In the genomic region with DNA sequence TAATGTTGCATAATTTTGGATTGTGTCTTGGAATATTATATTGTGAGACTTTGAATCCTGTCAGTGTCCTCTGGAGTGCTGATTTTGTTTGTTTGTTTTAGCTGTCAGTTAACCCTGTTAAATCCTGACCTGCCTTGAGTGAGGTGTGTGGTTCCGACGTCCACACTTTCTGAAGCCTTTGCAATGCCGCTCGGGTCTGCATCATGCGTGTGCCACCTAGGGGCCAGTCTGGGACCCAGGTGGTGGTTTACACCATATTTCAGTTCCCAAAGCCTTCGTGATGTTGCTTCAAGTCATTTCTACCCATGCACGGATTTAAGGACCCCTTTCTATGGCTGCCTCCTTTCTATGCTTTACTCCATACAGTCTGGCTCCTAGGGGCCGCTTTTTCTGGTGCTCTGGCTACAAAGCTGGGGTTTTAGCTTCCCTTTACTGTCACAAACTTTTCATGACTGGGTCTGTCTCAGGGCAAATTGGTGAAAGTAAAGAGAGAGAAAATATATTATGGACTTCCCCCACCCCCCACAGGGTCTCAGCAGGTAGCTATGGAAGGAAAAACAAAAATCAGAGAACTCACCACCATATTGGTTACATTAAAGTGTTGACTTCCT, we compare ENCODE assay signal across 12 cellular contexts. TPM values are rescaled to one million over a fixed set of nuclear protein-coding genes. Genes with fewer than 3 reads are reported as not detected.
A peak's percentile ranks its signal among the peaks of the same experiment; 100 is the strongest.
DNase-seq lines count a peak whose midpoint lies in the region; ATAC-seq, FAIRE-seq and TF ChIP-seq lines count a peak whose summit lies in the region.
"Had no signal": no experiment of that assay in that cellular context is flagged by ENCODE, and none has a peak within 500 bp of the region (broad histone marks: within the 10 kb centered on the region; RNA-seq: fewer than 3 reads in every experiment).

No MANE protein-coding gene starts in this region.

- WGBS in H1 (ENCODE audit: extremely low coverage in 1 of 2, insufficient coverage in 1 of 2, insufficient read length in 1 of 2, insufficient replicate concordance in 2 of 2, low coverage in 1 of 2, low lambda C conversion rate in 2 of 2, missing lambda C conversion rate in 1 of 2), 2 experiments: 66% methylated on average over 8 of the region's 8 CpGs; no CpG with 5 or more reads in 1 of the 2 experiments

- H3K9ac ChIP-seq in H1 (replicated peaks in 1 of 4; ENCODE audit: extremely low read depth in 1 of 4, low read depth in 3 of 4, low read length in 3 of 4): no peak overlapping the region

- H3K27me3 Mint-ChIP-seq in progenitor cell of endocrine pancreas: peaks cover 68% of the 10 kb centered on the region

- no peaks in the 10 kb centered on the region for H3K23me2 ChIP-seq in H1 (ENCODE audit: low read depth, low read length)

- H3K18ac ChIP-seq in H1 (ENCODE audit: extremely low read depth, low read length): no peak overlapping the region

- no peaks in the 10 kb centered on the region for H3K79me1 ChIP-seq in H1 (ENCODE audit: low read depth, low read length)

- H3K27me3 ChIP-seq in H1 (replicated peaks in 1 of 4; ENCODE audit: control insufficient read depth in 3 of 4, extremely low read depth in 1 of 4, insufficient read depth in 3 of 4, low read length in 3 of 4): peaks cover 0 to 1% (median 0%) of the 10 kb centered on the region in 4 experiments; a peak in 1 of 7 replicates
- H3K27me3 ChIP-seq in Peyer's patch: no peaks in the 10 kb centered on the region

- no peak overlapping the region for H3K4ac ChIP-seq in H1 (replicated peaks; ENCODE audit: insufficient read length, low read depth, low read length)

- ATAC-seq in HG02678 (IDR thresholded peaks at IDR 0.05; ENCODE audit: unreplicated experiment) (no peak), GM21360 (IDR thresholded peaks at IDR 0.05; ENCODE audit: unreplicated experiment) (no peak)
- ATAC-seq: psoas muscle had no signal

- no peak overlapping the region for H2BK12ac ChIP-seq in H1 (ENCODE audit: low read depth, low read length)

- H4K5ac ChIP-seq in H1 (ENCODE audit: insufficient read length, low read depth, low read length): no peak overlapping the region

- H2BK20ac ChIP-seq in H1 (ENCODE audit: low read length): no peak overlapping the region

- no peaks in the 10 kb centered on the region for H3K4me1 ChIP-seq in H1 (replicated peaks in 1 of 4; ENCODE audit: control insufficient read depth in 3 of 4, insufficient read depth in 4 of 4, low read length in 3 of 4)
- H3K4me1 ChIP-seq in Peyer's patch: no peaks in the 10 kb centered on the region
- H3K4me1 ChIP-seq: psoas muscle had no signal

- H3K36me3 ChIP-seq in H1 (ENCODE audit: control insufficient read depth in 2 of 4, insufficient read depth in 4 of 4, low read length in 3 of 4): no peaks in the 10 kb centered on the region
- H3K36me3 ChIP-seq in Peyer's patch: no peaks in the 10 kb centered on the region

- no peak overlapping the region for H2BK15ac ChIP-seq in H1 (ENCODE audit: low read length)

- POLR2A ChIA-PET in H1 (lab: Charles Lee; ENCODE audit: partially characterized antibody): interaction anchor here (0.6 to 1.1 kb wide), 2 partner anchors 13 to 250 kb away, joined by 3 read pairs; no protein-coding TSS in a partner anchor

- no peak overlapping the region for H3K23ac ChIP-seq in H1 (ENCODE audit: insufficient read length)

- no peak overlapping the region for H3K14ac ChIP-seq in H1 (ENCODE audit: insufficient read length)

- DNase-seq in SHP77 (lab: John Stamatoyannopoulos, UW) (peak; percentile 19 to 34), SHP77 treated with DMSO at 0.1 percent for 48 hours (lab: John Stamatoyannopoulos, UW) (no peak), NCI-H460 (ENCODE audit: extremely low read depth, low read depth) (peak; percentile 4), H1 (ENCODE audit: low read depth in 1 of 2, low spot score in 2 of 2) (peak in 1 of 2 experiments; percentile 48), progenitor cell of endocrine pancreas (ENCODE audit: low spot score, unreplicated experiment) (no peak), Peyer's patch (no peak)
- DNase-seq: activated CD4-positive, alpha-beta T cell treated with anti-CD3 and anti-CD28 coated beads, Interleukin-2, amount 50 U/mL, for 1 hour; amygdala; NCI-H345; psoas muscle had no signal

- no peak overlapping the region for H2AFZ ChIP-seq in H1 (ENCODE audit: low read length)

- H3K79me2 ChIP-seq in H1 (ENCODE audit: control insufficient read depth in 1 of 2, insufficient read depth in 2 of 2, low read length in 2 of 2): no peaks in the 10 kb centered on the region

- no peak overlapping the region for H3K56ac ChIP-seq in H1 (replicated peaks; ENCODE audit: insufficient read length, low read depth, low read length)

- TF ChIP-seq POLR2A in H1 (IDR thresholded peaks at IDR 0.05; ENCODE audit: control extremely low read depth in 1 of 2, low read depth in 2 of 2, low read length in 2 of 2): no peak
- TF ChIP-seq POLR2A in Peyer's patch (IDR thresholded peaks at IDR 0.05): no peak

- no peak overlapping the region for H3K4me2 ChIP-seq in H1 (ENCODE audit: insufficient read depth in 1 of 2, low read depth in 2 of 2, low read length in 2 of 2)

- H4K20me1 ChIP-seq in H1 (replicated peaks in 1 of 2; ENCODE audit: control insufficient read depth in 1 of 2, insufficient read depth in 2 of 2, low read length in 2 of 2): no peaks in the 10 kb centered on the region

- TF ChIP-seq EP300 in H1 (IDR thresholded peaks at IDR 0.05; ENCODE audit: borderline replicate concordance in 1 of 2, low read depth in 2 of 2, low read length in 2 of 2): no peak

- H3K27ac ChIP-seq in H1 (ENCODE audit: low read depth, low read length) (no peak overlapping the region), Peyer's patch (no peak overlapping the region)
- H3K27ac ChIP-seq: psoas muscle had no signal

- H4K8ac ChIP-seq in H1 (ENCODE audit: extremely low read depth, insufficient read depth, low read length): no peak overlapping the region

- H2BK5ac ChIP-seq in H1 (ENCODE audit: low read depth, low read length): no peak overlapping the region

- no peak overlapping the region for H4K91ac ChIP-seq in H1 (replicated peaks; ENCODE audit: insufficient read length, low read length)

- peaks cover 0 to 3% of the 10 kb centered on the region in 2 experiments; a peak in 1 of 4 replicates for H3K9me3 ChIP-seq in H1 (ENCODE audit: insufficient read depth in 2 of 2, low read depth in 1 of 2, low read length in 1 of 2)
- peaks cover 0 to 4% (median 0%) of the 10 kb centered on the region in 4 donors for H3K9me3 ChIP-seq in Peyer's patch
- H3K9me3 ChIP-seq: psoas muscle had no signal

- H3K36me3 Mint-ChIP-seq in progenitor cell of endocrine pancreas (ENCODE audit: insufficient read depth): no peaks in the 10 kb centered on the region

- H3K4me1 Mint-ChIP-seq in progenitor cell of endocrine pancreas (ENCODE audit: low read depth): no peaks in the 10 kb centered on the region

- CTCF ChIA-PET in H1 (lab: Charles Lee; ENCODE audit: partially characterized antibody): interaction anchor here (0.7 to 3.2 kb wide), 13 partner anchors 11 to 304 kb away, joined by 3 to 20 read pairs (median 5); no protein-coding TSS in a partner anchor

- no peak for FAIRE-seq in H1 (lab: Jason Lieb, UNC)

- no peak overlapping the region for H3K4me3 ChIP-seq in H1 (ENCODE audit: extremely low read depth in 1 of 4, insufficient read depth in 2 of 4, low read depth in 3 of 4, low read length in 4 of 4)
- H3K4me3 ChIP-seq in Peyer's patch: no peak overlapping the region
- H3K4me3 ChIP-seq: psoas muscle had no signal

- H2AK5ac ChIP-seq in H1 (ENCODE audit: low read depth, low read length): no peak overlapping the region

- no peaks in the 10 kb centered on the region for H3K9me3 Mint-ChIP-seq in progenitor cell of endocrine pancreas (ENCODE audit: low read depth)

- TF ChIP-seq CTCF in H1 (IDR thresholded peaks at IDR 0.05; ENCODE audit: control extremely low read depth in 1 of 3, insufficient read depth in 1 of 3, low read depth in 1 of 3, low read length in 3 of 3): peak; percentile 49 to 63 (median 57)
- TF ChIP-seq CTCF in progenitor cell of endocrine pancreas (IDR thresholded peaks at IDR 0.05; ENCODE audit: unreplicated experiment): peak; percentile 62
- peak in 3 of 6 experiments; percentile 24 for TF ChIP-seq CTCF in Peyer's patch (IDR thresholded peaks at IDR 0.05)

- TF ChIP-seq RAD21 in H1 (IDR thresholded peaks at IDR 0.05 in 1 of 2, conservative IDR thresholded peaks at IDR 0.05 in 1 of 2; ENCODE audit: low read depth in 2 of 2, low read length in 2 of 2): peak; percentile 52 to 62

- no peak overlapping the region for H3K27ac Mint-ChIP-seq in progenitor cell of endocrine pancreas

- H2BK120ac ChIP-seq in H1 (replicated peaks; ENCODE audit: low read depth, low read length): no peak overlapping the region

- no peak overlapping the region for H3K4me3 Mint-ChIP-seq in progenitor cell of endocrine pancreas (ENCODE audit: low read depth)

RNA-seq across cellular contexts. Expression of gene OR4D1, which starts 11.4 kb away (rescaled TPM):
- total RNA-seq in NCI-H460 (2014; rRNA removed; shearing (Covaris generic)): not detected in 2 replicates
- polyA plus RNA-seq in NCI-H460 (2014; cell fraction: nucleus; rRNA removed): not detected in 2 replicates
- 0.32 and 0.33 TPM in 2 replicates for total RNA-seq in H1 (2021; fragmentation: NEBNext Ultra II Directional; extraction: Animal tissue kit (Norgen Biotek cat#: 25700))
- polyA plus RNA-seq in H1 (2011; rRNA removed): 0.39 and 0.44 TPM in 2 replicates
- 0.44 TPM for polyA plus RNA-seq in H1 (2011; cell fraction: cytosol; rRNA removed)
- polyA plus RNA-seq in H1 (2011; cell fraction: nucleus; rRNA removed): 0.37 TPM
- polyA plus RNA-seq in H1 (2012, experiment 1 of 2): 0.18 to 0.31 TPM (median 0.29 TPM) in 4 replicates
- 0.22 TPM for polyA plus RNA-seq in H1 (2012, experiment 2 of 2)
- 0.28 TPM for polyA plus RNA-seq in H1 (2013, experiment 1 of 2)
- 0.20 TPM for polyA plus RNA-seq in H1 (2013, experiment 2 of 2)
- polyA minus RNA-seq in H1 (2011; rRNA and poly(A)+ RNA removed): 0.41 and 0.76 TPM in 2 replicates
- not detected for polyA minus RNA-seq in H1 (2011; cell fraction: cytosol; rRNA and poly(A)+ RNA removed)
- 0.40 TPM for polyA minus RNA-seq in H1 (2011; cell fraction: nucleus; rRNA and poly(A)+ RNA removed)
- total RNA-seq in progenitor cell of endocrine pancreas (not detected in 2 replicates), Peyer's patch (not detected)
- total RNA-seq: psoas muscle had no signal

RNA-seq across cellular contexts. Expression of gene OR4D2, which starts 30.0 kb away (rescaled TPM):
- not detected in 2 replicates for total RNA-seq in NCI-H460 (2014; rRNA removed; shearing (Covaris generic))
- not detected in 2 replicates for polyA plus RNA-seq in NCI-H460 (2014; cell fraction: nucleus; rRNA removed)
- total RNA-seq in H1 (2021; fragmentation: NEBNext Ultra II Directional; extraction: Animal tissue kit (Norgen Biotek cat#: 25700)): not detected in 2 replicates
- polyA plus RNA-seq in H1 (2011; rRNA removed): not detected in 2 replicates
- polyA plus RNA-seq in H1 (2011; cell fraction: cytosol; rRNA removed): not detected
- polyA plus RNA-seq in H1 (2011; cell fraction: nucleus; rRNA removed): 0.11 TPM
- not detected in 4 replicates for polyA plus RNA-seq in H1 (2012, experiment 1 of 2)
- not detected for polyA plus RNA-seq in H1 (2012, experiment 2 of 2)
- polyA plus RNA-seq in H1 (2013, experiment 1 of 2): not detected
- polyA plus RNA-seq in H1 (2013, experiment 2 of 2): not detected
- not detected in 2 replicates for polyA minus RNA-seq in H1 (2011; rRNA and poly(A)+ RNA removed)
- polyA minus RNA-seq in H1 (2011; cell fraction: cytosol; rRNA and poly(A)+ RNA removed): not detected
- polyA minus RNA-seq in H1 (2011; cell fraction: nucleus; rRNA and poly(A)+ RNA removed): not detected
- total RNA-seq in progenitor cell of endocrine pancreas (not detected in 2 replicates), Peyer's patch (not detected)
- total RNA-seq: psoas muscle had no signal
- polyA plus RNA-seq: psoas muscle had no signal

RNA-seq across cellular contexts. Expression of gene DYNLL2, which starts 53.6 kb away (rescaled TPM):
- 7.3 and 9.8 TPM in 2 replicates for total RNA-seq in NCI-H460 (2014; rRNA removed; shearing (Covaris generic))
- 4.4 and 5.5 TPM in 2 replicates for polyA plus RNA-seq in NCI-H460 (2014; cell fraction: nucleus; rRNA removed)
- 49.7 and 52.7 TPM in 2 replicates for total RNA-seq in H1 (2021; fragmentation: NEBNext Ultra II Directional; extraction: Animal tissue kit (Norgen Biotek cat#: 25700))
- polyA plus RNA-seq in H1 (2011; rRNA removed): 19.8 and 21.6 TPM in 2 replicates
- 24.8 TPM for polyA plus RNA-seq in H1 (2011; cell fraction: cytosol; rRNA removed)
- 13.0 TPM for polyA plus RNA-seq in H1 (2011; cell fraction: nucleus; rRNA removed)
- polyA plus RNA-seq in H1 (2012, experiment 1 of 2): 55.1 to 71.7 TPM (median 59.8 TPM) in 4 replicates
- 23.3 TPM for polyA plus RNA-seq in H1 (2012, experiment 2 of 2)
- 20.9 TPM for polyA plus RNA-seq in H1 (2013, experiment 1 of 2)
- polyA plus RNA-seq in H1 (2013, experiment 2 of 2): 21.2 TPM
- polyA minus RNA-seq in H1 (2011; rRNA and poly(A)+ RNA removed): 32.7 and 36.5 TPM in 2 replicates
- polyA minus RNA-seq in H1 (2011; cell fraction: cytosol; rRNA and poly(A)+ RNA removed): 18.9 TPM
- 17.3 TPM for polyA minus RNA-seq in H1 (2011; cell fraction: nucleus; rRNA and poly(A)+ RNA removed)
- total RNA-seq in progenitor cell of endocrine pancreas (50.9 and 51.6 TPM in 2 replicates), Peyer's patch (10 to 100 TPM; 18.2 to 23.9 (median 23.8) TPM)

RNA-seq across cellular contexts. Expression of gene EPX, which starts 55.8 kb away (rescaled TPM):
- not detected in 2 replicates for total RNA-seq in NCI-H460 (2014; rRNA removed; shearing (Covaris generic))
- polyA plus RNA-seq in NCI-H460 (2014; cell fraction: nucleus; rRNA removed): not detected in 2 replicates
- not detected in 2 replicates for total RNA-seq in H1 (2021; fragmentation: NEBNext Ultra II Directional; extraction: Animal tissue kit (Norgen Biotek cat#: 25700))
- not detected in 2 replicates for polyA plus RNA-seq in H1 (2011; rRNA removed)
- polyA plus RNA-seq in H1 (2011; cell fraction: cytosol; rRNA removed): not detected
- not detected for polyA plus RNA-seq in H1 (2011; cell fraction: nucleus; rRNA removed)
- 0.08 TPM in 1 of 4 replicates, not detected in the others for polyA plus RNA-seq in H1 (2012, experiment 1 of 2)
- not detected for polyA plus RNA-seq in H1 (2012, experiment 2 of 2)
- not detected for polyA plus RNA-seq in H1 (2013, experiment 1 of 2)
- polyA plus RNA-seq in H1 (2013, experiment 2 of 2): not detected
- not detected in 2 replicates for polyA minus RNA-seq in H1 (2011; rRNA and poly(A)+ RNA removed)
- not detected for polyA minus RNA-seq in H1 (2011; cell fraction: cytosol; rRNA and poly(A)+ RNA removed)
- polyA minus RNA-seq in H1 (2011; cell fraction: nucleus; rRNA and poly(A)+ RNA removed): not detected
- not detected in 2 replicates for total RNA-seq in progenitor cell of endocrine pancreas
- not detected for total RNA-seq in Peyer's patch
- polyA plus RNA-seq: psoas muscle had no signal

Comparison
In these comparisons a context has a peak if more than half of its experiments do, and no peak if none do; other contexts are left out.
1. DNase-seq: peak in SHP77 (2 of 2) and NCI-H460 (single experiment); none in SHP77 treated with DMSO at 0.1 percent for 48 hours (single experiment), progenitor cell of endocrine pancreas (single experiment) and Peyer's patch (0 of 3).